ENCODE assay signal across 14 cellular contexts in genomic region chr7:16934947-16935742, GRCh38. TPM values are rescaled to one million over a fixed set of nuclear protein-coding genes. Genes with fewer than 3 reads are reported as not detected.
A peak's percentile ranks its signal among the peaks of the same experiment; 100 is the strongest.
DNase-seq lines count a peak whose midpoint lies in the region; ATAC-seq and TF ChIP-seq lines count a peak whose summit lies in the region.
"Had no signal": no experiment of that assay in that cellular context is flagged by ENCODE, and none has a peak within 500 bp of the region (broad histone marks: within the 10 kb centered on the region; RNA-seq: fewer than 3 reads in every experiment).

No MANE protein-coding gene starts in this region.

- H3K23ac ChIP-seq in neuronal stem cell (ENCODE audit: low read depth, low read length, poor library complexity): no peak overlapping the region

- intact Hi-C loops in aorta (cut with DNase I): no loop called here

- H3K4me3 ChIP-seq in neuronal stem cell (ENCODE audit: low read length in 2 of 2): no peak overlapping the region
- no peak overlapping the region for H3K4me3 ChIP-seq in aorta (ENCODE audit: low read length in 2 of 2)
- H3K4me3 ChIP-seq: SK-N-MC had no signal

- peak overlapping the region; percentile 22 for H3K18ac ChIP-seq in neuronal stem cell (ENCODE audit: low read length)

- H3K4me3 Mint-ChIP-seq in HFFc6: no peak overlapping the region
- H3K4me3 Mint-ChIP-seq in activated naive CD8-positive, alpha-beta T cell: peak overlapping the region; percentile 2

- no peak for TF ChIP-seq CTCF in HFFc6 (IDR thresholded peaks at IDR 0.05)

- no peak overlapping the region for H2BK5ac ChIP-seq in neuronal stem cell (ENCODE audit: low read length)

- H3K9ac ChIP-seq in neuronal stem cell (ENCODE audit: low read depth, low read length, poor library complexity): no peak overlapping the region

- peaks cover 6% of the 10 kb centered on the region for H3K4me1 Mint-ChIP-seq in HFFc6 (ENCODE audit: low read depth)
- H3K4me1 Mint-ChIP-seq in activated naive CD8-positive, alpha-beta T cell (ENCODE audit: low read depth): peaks cover 62% of the 10 kb centered on the region

- no peaks in the 10 kb centered on the region for H3K9me3 Mint-ChIP-seq in HFFc6
- H3K9me3 Mint-ChIP-seq in activated naive CD8-positive, alpha-beta T cell (ENCODE audit: low read depth): no peaks in the 10 kb centered on the region

- DNase-seq in DMS53 (lab: John Stamatoyannopoulos, UW): peak; percentile 41
- no peak for DNase-seq in DMS53 treated with DMSO at 0.1 percent for 48 hours (lab: John Stamatoyannopoulos, UW; ENCODE audit: unreplicated experiment)
- DNase-seq in HFFc6: no peak
- no peak for DNase-seq in neuronal stem cell (ENCODE audit: low spot score)
- no peak for DNase-seq in middle frontal gyrus (ENCODE audit: extremely low spot score, low spot score)
- no peak for DNase-seq in aorta
- DNase-seq: GF-D8, NCI-H345 had no signal

- H2BK120ac ChIP-seq in neuronal stem cell (ENCODE audit: low read depth, low read length): no peak overlapping the region

- H3K27ac ChIP-seq in neuronal stem cell (replicated peaks; ENCODE audit: low read length): no peak overlapping the region
- no peak overlapping the region for H3K27ac ChIP-seq in aorta (ENCODE audit: low read depth in 1 of 2, low read length in 2 of 2)
- H3K27ac ChIP-seq: 22Rv1, SK-N-MC had no signal

- H2BK12ac ChIP-seq in neuronal stem cell (ENCODE audit: low read length): no peak overlapping the region

- H3K36me3 ChIP-seq in neuronal stem cell (replicated peaks in 1 of 2; ENCODE audit: control insufficient read depth in 2 of 2, insufficient read depth in 2 of 2, low read length in 2 of 2): peaks cover 0 to 24% of the 10 kb centered on the region in 2 donors
- H3K36me3 ChIP-seq in aorta (ENCODE audit: control insufficient read depth in 1 of 2, insufficient read depth in 2 of 2, low read length in 1 of 2): no peaks in the 10 kb centered on the region

- H3K27ac Mint-ChIP-seq in HFFc6: 0 out of 2 replicates have a peak overlapping the region, but pooled peaks have one; percentile 8
- peak overlapping the region; percentile 22 for H3K27ac Mint-ChIP-seq in activated naive CD8-positive, alpha-beta T cell

- no peaks in the 10 kb centered on the region for H3K27me3 Mint-ChIP-seq in HFFc6 (ENCODE audit: insufficient read depth)
- H3K27me3 Mint-ChIP-seq in activated naive CD8-positive, alpha-beta T cell: no peaks in the 10 kb centered on the region

- no peaks in the 10 kb centered on the region for H3K4me1 ChIP-seq in neuronal stem cell (ENCODE audit: control insufficient read depth in 2 of 2, insufficient read depth in 1 of 2, low read depth in 1 of 2, low read length in 2 of 2)
- H3K4me1 ChIP-seq in aorta (ENCODE audit: control insufficient read depth in 1 of 2, insufficient read depth in 2 of 2, low read length in 2 of 2): peaks cover 0 to 2% of the 10 kb centered on the region in 2 donors

- ATAC-seq in aorta (ENCODE audit: low FRiP score) (no peak), HG02885 (IDR thresholded peaks at IDR 0.05; ENCODE audit: poor library complexity, unreplicated experiment) (no peak)

- no peak overlapping the region for H2AK5ac ChIP-seq in neuronal stem cell (ENCODE audit: low read depth, low read length)

- H3K4ac ChIP-seq in neuronal stem cell (ENCODE audit: low read length): no peak overlapping the region

- no peaks in the 10 kb centered on the region for H3K79me1 ChIP-seq in neuronal stem cell (ENCODE audit: low read depth, low read length)

- H3K4me2 ChIP-seq in neuronal stem cell (ENCODE audit: insufficient read depth, low read length, poor library complexity, severe bottlenecking): no peak overlapping the region

- H2BK15ac ChIP-seq in neuronal stem cell (ENCODE audit: low read length): no peak overlapping the region

- H4K8ac ChIP-seq in neuronal stem cell (ENCODE audit: low read depth, low read length): peak overlapping the region; percentile 31

- H3K27me3 ChIP-seq in neuronal stem cell (ENCODE audit: control insufficient read depth in 3 of 3, insufficient read depth in 3 of 3, low read depth in 1 of 3, low read length in 3 of 3): no peaks in the 10 kb centered on the region
- H3K27me3 ChIP-seq in aorta (ENCODE audit: control insufficient read depth in 1 of 2, insufficient read depth in 2 of 2, low read length in 1 of 2): no peaks in the 10 kb centered on the region

- no CpG with 5 or more reads among the region's 5 CpGs for WGBS in neuronal stem cell (ENCODE audit: extremely low coverage in 2 of 2, insufficient read length in 2 of 2, insufficient replicate concordance in 1 of 2), 2 donors
- WGBS in aorta, 2 donors: 82 to 84% methylated on average over 5 of the region's 5 CpGs

- H3K9me3 ChIP-seq in neuronal stem cell (replicated peaks in 1 of 2; ENCODE audit: control insufficient read depth in 2 of 2, insufficient read depth in 1 of 2, low read depth in 1 of 2, low read length in 2 of 2): peaks cover 0 to 15% of the 10 kb centered on the region in 2 donors
- no peaks in the 10 kb centered on the region for H3K9me3 ChIP-seq in aorta (ENCODE audit: control insufficient read depth, low read length)

- H2AFZ ChIP-seq in neuronal stem cell (ENCODE audit: low read length): no peak overlapping the region

- no peak overlapping the region for H4K91ac ChIP-seq in neuronal stem cell (ENCODE audit: low read depth, low read length, poor library complexity)

- no peak overlapping the region for H3K14ac ChIP-seq in neuronal stem cell (ENCODE audit: low read length)

- H3K36me3 Mint-ChIP-seq in HFFc6 (ENCODE audit: low read depth): no peaks in the 10 kb centered on the region
- no peaks in the 10 kb centered on the region for H3K36me3 Mint-ChIP-seq in activated naive CD8-positive, alpha-beta T cell

RNA-seq across cellular contexts. Expression of gene AGR3, which starts 53.4 kb away (rescaled TPM):
- total RNA-seq in HFFc6 (2021; fragmentation: NEBNext Ultra II Directional; extraction: Animal tissue kit (Norgen Biotek cat#: 25700)): not detected
- polyA plus RNA-seq in neuronal stem cell (2013, experiment 1 of 2): not detected
- polyA plus RNA-seq in neuronal stem cell (2013, experiment 2 of 2): not detected
- total RNA-seq in aorta: not detected
- 100 to 1,000 TPM in 1 of 2 donors, not detected in 1; 100 TPM for polyA plus RNA-seq in aorta
- total RNA-seq: kidney epithelial cell, temporal lobe had no signal
